In genomic region chr12:69331482-69331845, GRCh38 we compare ENCODE assay signal across 8 cellular contexts. TPM values are rescaled to one million over a fixed set of nuclear protein-coding genes. Genes with fewer than 3 reads are reported as not detected.
DNase-seq lines count a peak whose midpoint lies in the region; ATAC-seq and TF ChIP-seq lines count a peak whose summit lies in the region.

No MANE protein-coding gene starts in this region.

- peak overlapping the region; percentile 64; the same call in 1 of the 2 replicates for H3K4me3 ChIP-seq in GM08714 (ENCODE audit: low read length)

- no peak for TF ChIP-seq CTCF in VCaP (conservative IDR thresholded peaks at IDR 0.05)

- DNase-seq in left cardiac atrium (no peak), renal cortical epithelial cell (ENCODE audit: low read depth) (peak; percentile 36), anterior cingulate cortex (lab: John Stamatoyannopoulos, UW) (no peak)

- intact Hi-C loops in left cardiac atrium (cut with DNase I) = no loop called here

- peak; percentile 29 to 30 for ATAC-seq in left cardiac atrium
- ATAC-seq in HG02588 (IDR thresholded peaks at IDR 0.05; ENCODE audit: unreplicated experiment) = no peak
- no peak for ATAC-seq in HG02759 (IDR thresholded peaks at IDR 0.05; ENCODE audit: unreplicated experiment)
- ATAC-seq in GM19035 (IDR thresholded peaks at IDR 0.05; ENCODE audit: unreplicated experiment) = no peak

- H3K27ac ChIP-seq in VCaP = peak overlapping the region; percentile 89

RNA-seq across cellular contexts. Expression of gene LYZ, which starts 16.7 kb away (rescaled TPM):
- total RNA-seq in left cardiac atrium (10 to 100 TPM; 23.1 to 80.0 TPM), renal cortical epithelial cell (not detected in 2 replicates)

RNA-seq across cellular contexts. Expression of gene YEATS4, which starts 28.1 kb away (rescaled TPM):
- total RNA-seq in left cardiac atrium (1 to 10 TPM; 7.2 to 9.8 TPM), renal cortical epithelial cell (17.0 and 34.0 TPM in 2 replicates)

Comparison
In these comparisons a context has a peak if more than half of its experiments do, and no peak if none do; other contexts are left out.
1. ATAC-seq: peak in left cardiac atrium (2 of 2); none in HG02588 (single experiment), HG02759 (single experiment) and GM19035 (single experiment).
2. RNA of gene LYZ, which starts 16.7 kb away (total RNA-seq): 23.1 to 80.0 TPM in left cardiac atrium; not detected in renal cortical epithelial cell; every median in the first group is over 10 times any median in the second.